In genomic region chr2:85584354-85584856, GRCh38 we compare ENCODE assay signal across 8 cellular contexts. TPM values are rescaled to one million over a fixed set of nuclear protein-coding genes. Genes with fewer than 3 reads are reported as not detected.
A peak's percentile ranks its signal among the peaks of the same experiment; 100 is the strongest.
DNase-seq lines count a peak whose midpoint lies in the region; ATAC-seq and TF ChIP-seq lines count a peak whose summit lies in the region.

VAMP5 (plus strand) TSS chr2:85584431; CDS start chr2:85584491, 60 bp downstream.

- H3K4me3 ChIP-seq in fibroblast of lung (replicated peaks in 1 of 4; ENCODE audit: control extremely low read depth in 1 of 4, insufficient read depth in 1 of 4, low read depth in 3 of 4, low read length in 4 of 4) (peak within 1 kb of the TSS; percentile 53 to 70 (median 58)), HAP-1 (no peak within 1 kb of the TSS)

- H3K27me3 ChIP-seq in fibroblast of lung (ENCODE audit: control insufficient read depth, insufficient read depth, low read length) (no peaks in the 10 kb centered on the region), HAP-1 (ENCODE audit: low read depth) (peaks cover 2% of the 10 kb centered on the region; the same call in 1 of the 2 replicates)

- H3K9me3 ChIP-seq in fibroblast of lung (ENCODE audit: control insufficient read depth, insufficient read depth, low read depth, low read length): no peaks in the 10 kb centered on the region
- H3K9me3 ChIP-seq in HAP-1: no peaks in the 10 kb centered on the region

- H3K9me3 Mint-ChIP-seq in activated CD8-positive, alpha-beta T cell treated with anti-CD3 and anti-CD28 coated beads for 36 hours: no peaks in the 10 kb centered on the region
- no peaks in the 10 kb centered on the region for H3K9me3 Mint-ChIP-seq in nephron progenitor cell
- H3K9me3 Mint-ChIP-seq in mesothelial cell of epicardium: no peaks in the 10 kb centered on the region

- H3K4me2 ChIP-seq in fibroblast of lung (ENCODE audit: extremely low read depth, insufficient read depth, low read length): peak within 1 kb of the TSS; percentile 89

- H3K4me3 Mint-ChIP-seq in activated CD8-positive, alpha-beta T cell treated with anti-CD3 and anti-CD28 coated beads for 36 hours: peak within 1 kb of the TSS; percentile 81
- peak within 1 kb of the TSS; percentile 45 for H3K4me3 Mint-ChIP-seq in nephron progenitor cell
- no peak within 1 kb of the TSS for H3K4me3 Mint-ChIP-seq in mesothelial cell of epicardium

- H3K27ac ChIP-seq in fibroblast of lung (ENCODE audit: insufficient read depth, low read length): peak within 1 kb of the TSS; percentile 88

- peak within 1 kb of the TSS; percentile 91 for H3K27ac Mint-ChIP-seq in activated CD8-positive, alpha-beta T cell treated with anti-CD3 and anti-CD28 coated beads for 36 hours
- H3K27ac Mint-ChIP-seq in nephron progenitor cell (peak within 1 kb of the TSS; percentile 98), mesothelial cell of epicardium (no peak within 1 kb of the TSS)

- POLR2A ChIA-PET in activated CD8-positive, alpha-beta T cell treated with anti-CD3 and anti-CD28 coated beads for 36 hours (lab: Charles Lee): interaction anchor here (1.2 to 3.3 kb wide), 5 partner anchors 8 to 45 kb away, joined by 3 to 21 read pairs (median 13); partner anchors contain the start of genes MAT2A, RNF181 and TMEM150A

- intact Hi-C loops in activated CD8-positive, alpha-beta T cell treated with anti-CD3 and anti-CD28 coated beads for 36 hours (cut with micrococcal nuclease): no loop called here

- H3K36me3 ChIP-seq in fibroblast of lung (ENCODE audit: control insufficient read depth, insufficient read depth, low read length) (no peaks in the 10 kb centered on the region), HAP-1 (replicated peaks) (no peaks in the 10 kb centered on the region)

- CTCF ChIA-PET in activated CD8-positive, alpha-beta T cell treated with anti-CD3 and anti-CD28 coated beads for 36 hours (lab: Charles Lee): interaction anchor here (0.7 to 1.6 kb wide), 4 partner anchors 11 to 53 kb away, joined by 3 to 5 read pairs (median 4); partner anchors contain the start of genes RNF181 and TMEM150A

- DNase-seq in activated CD8-positive, alpha-beta T cell treated with anti-CD3 and anti-CD28 coated beads for 36 hours: no peak
- DNase-seq in fibroblast of lung (ENCODE audit: low read depth in 2 of 2): peak in 1 of 2 donors; percentile 32
- no peak for DNase-seq in nephron progenitor cell
- no peak for DNase-seq in NCI-H1694 treated with DMSO at 0.1 percent for 48 hours (lab: John Stamatoyannopoulos, UW)
- no peak for DNase-seq in mesothelial cell of epicardium (ENCODE audit: low spot score in 2 of 2, unreplicated experiment in 2 of 2)
- no peak for DNase-seq in HAP-1 (ENCODE audit: low spot score in 2 of 2)

- peak within 1 kb of the TSS; percentile 16 for H2AFZ ChIP-seq in fibroblast of lung (ENCODE audit: low read length)

- TF ChIP-seq CTCF in activated CD8-positive, alpha-beta T cell treated with anti-CD3 and anti-CD28 coated beads for 36 hours (IDR thresholded peaks at IDR 0.05): no peak
- TF ChIP-seq CTCF in fibroblast of lung (conservative IDR thresholded peaks at IDR 0.05 in 1 of 2, IDR thresholded peaks at IDR 0.05 in 1 of 2; ENCODE audit: low read depth in 1 of 2, low read length in 2 of 2) (no peak), nephron progenitor cell (IDR thresholded peaks at IDR 0.05) (no peak), mesothelial cell of epicardium (IDR thresholded peaks at IDR 0.05; ENCODE audit: unreplicated experiment) (no peak)

- peak; percentile 38 for ATAC-seq in GM18498 (IDR thresholded peaks at IDR 0.05; ENCODE audit: unreplicated experiment)
- peak; percentile 17 for ATAC-seq in HG02870 (IDR thresholded peaks at IDR 0.05; ENCODE audit: unreplicated experiment)
- peak; percentile 48 for ATAC-seq in activated CD8-positive, alpha-beta T cell treated with anti-CD3 and anti-CD28 coated beads for 36 hours

- peaks cover 1% of the 10 kb centered on the region for H3K79me2 ChIP-seq in fibroblast of lung (ENCODE audit: control insufficient read depth, insufficient read depth, low read length)

- peaks cover 20% of the 10 kb centered on the region for H3K36me3 Mint-ChIP-seq in activated CD8-positive, alpha-beta T cell treated with anti-CD3 and anti-CD28 coated beads for 36 hours (ENCODE audit: low read depth)
- peaks cover 6% of the 10 kb centered on the region for H3K36me3 Mint-ChIP-seq in nephron progenitor cell (ENCODE audit: low read depth)
- peaks cover 7% of the 10 kb centered on the region for H3K36me3 Mint-ChIP-seq in mesothelial cell of epicardium

- in situ Hi-C loops in HAP-1 (cut with MboI; ENCODE audit: low sequenced_read_pairs): no loop called here

- H4K20me1 ChIP-seq in fibroblast of lung (ENCODE audit: control insufficient read depth, extremely low read depth, insufficient read depth, low read length): no peaks in the 10 kb centered on the region

- peak within 1 kb of the TSS; percentile 75 for H3K9ac ChIP-seq in fibroblast of lung (ENCODE audit: insufficient read depth, low read length)

- H3K4me1 ChIP-seq in fibroblast of lung (ENCODE audit: control insufficient read depth, extremely low read depth, insufficient read depth, low read length) (peaks cover 26% of the 10 kb centered on the region), HAP-1 (no peaks in the 10 kb centered on the region)

- H3K4me1 Mint-ChIP-seq in activated CD8-positive, alpha-beta T cell treated with anti-CD3 and anti-CD28 coated beads for 36 hours (ENCODE audit: low read depth): peaks cover 46% of the 10 kb centered on the region
- H3K4me1 Mint-ChIP-seq in nephron progenitor cell: peaks cover 71% of the 10 kb centered on the region
- H3K4me1 Mint-ChIP-seq in mesothelial cell of epicardium: peaks cover 10% of the 10 kb centered on the region

- no peaks in the 10 kb centered on the region for H3K27me3 Mint-ChIP-seq in activated CD8-positive, alpha-beta T cell treated with anti-CD3 and anti-CD28 coated beads for 36 hours
- peaks cover 3% of the 10 kb centered on the region for H3K27me3 Mint-ChIP-seq in nephron progenitor cell (ENCODE audit: low read depth, poor library complexity)
- H3K27me3 Mint-ChIP-seq in mesothelial cell of epicardium (ENCODE audit: low read depth): no peaks in the 10 kb centered on the region

RNA-seq across cellular contexts. Expression of gene VAMP5, which starts in this region (rescaled TPM):
- total RNA-seq in activated CD8-positive, alpha-beta T cell treated with anti-CD3 and anti-CD28 coated beads for 36 hours: 10 to 100 TPM; 28.0 to 29.4 TPM
- total RNA-seq in fibroblast of lung (45.5 and 69.5 TPM in 2 replicates), mesothelial cell of epicardium (2.5 to 3.7 TPM (median 3.4 TPM) in 3 replicates)
- polyA plus RNA-seq in fibroblast of lung: 190 and 212 TPM in 2 replicates
- polyA plus RNA-seq in fibroblast of lung (2012): 225 and 294 TPM in 2 replicates
- 129 and 239 TPM in 2 replicates for polyA minus RNA-seq in fibroblast of lung (ENCODE audit: low replicate concordance)
